Comparison of ENCODE assay signal across 23 cellular contexts in the genomic region with DNA sequence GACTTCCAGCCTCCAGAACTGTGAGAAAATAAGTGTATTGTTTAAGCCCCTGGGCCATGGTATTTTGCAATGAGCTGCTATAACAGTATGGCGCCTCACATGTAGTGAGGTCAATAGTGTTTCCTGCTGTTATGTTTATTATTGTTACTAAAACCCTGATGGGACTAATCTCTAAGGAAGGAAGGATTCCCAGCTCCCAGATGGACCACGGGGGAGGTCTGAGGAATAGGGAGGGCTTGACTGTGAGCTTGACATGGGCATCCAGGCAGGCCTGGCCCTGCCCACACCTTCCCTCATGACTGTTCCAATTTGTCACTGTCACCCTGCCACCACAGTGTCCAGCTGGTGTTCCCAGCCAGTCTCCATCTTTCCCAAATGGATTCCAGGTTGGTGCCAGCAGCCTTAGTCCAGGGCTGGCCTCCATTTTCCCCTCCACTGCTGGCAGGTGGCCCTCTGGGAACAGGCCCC. TPM values are rescaled to one million over a fixed set of nuclear protein-coding genes. Genes with fewer than 3 reads are reported as not detected.
A peak's percentile ranks its signal among the peaks of the same experiment; 100 is the strongest.
DNase-seq lines count a peak whose midpoint lies in the region; ATAC-seq and TF ChIP-seq lines count a peak whose summit lies in the region.
"Had no signal": no experiment of that assay in that cellular context is flagged by ENCODE, and none has a peak within 500 bp of the region (broad histone marks: within the 10 kb centered on the region; RNA-seq: fewer than 3 reads in every experiment).

No MANE protein-coding gene starts in this region.

- H4K8ac ChIP-seq in mesenchymal stem cell (ENCODE audit: low read length), result no peak overlapping the region

- H2AFZ ChIP-seq in mesenchymal stem cell (ENCODE audit: low read depth, low read length), result no peak overlapping the region

- WGBS in mesenchymal stem cell, result 77% methylated on average over 2 of the region's 2 CpGs

- CTCF ChIA-PET in activated CD8-positive, alpha-beta T cell treated with anti-CD3 and anti-CD28 coated beads, Interleukin-2, amount 10 ng/mL, durations not matched to agents 7 days and 5 days (lab: Charles Lee), result no interaction called here
- CTCF ChIA-PET in activated CD8-positive, alpha-beta T cell treated with anti-CD3 and anti-CD28 coated beads for 36 hours (lab: Charles Lee), result no interaction called here

- H3K4me2 ChIP-seq in mesenchymal stem cell (ENCODE audit: low read length, poor library complexity, severe bottlenecking), result no peak overlapping the region

- H3K9me3 ChIP-seq in mesenchymal stem cell (ENCODE audit: control insufficient read depth, low read length), result peaks cover 3% of the 10 kb centered on the region
- peaks cover 0 to 7% (median 0%) of the 10 kb centered on the region in 3 donors for H3K9me3 ChIP-seq in tibial artery

- POLR2A ChIA-PET in activated CD8-positive, alpha-beta T cell treated with anti-CD3 and anti-CD28 coated beads, Interleukin-2, amount 10 ng/mL, durations not matched to agents 7 days and 5 days (lab: Charles Lee), result no interaction called here
- POLR2A ChIA-PET in activated CD8-positive, alpha-beta T cell treated with anti-CD3 and anti-CD28 coated beads for 36 hours (lab: Charles Lee), result interaction anchor here (1.4 kb wide), 1 partner anchor 13 kb away, joined by 4 read pairs; no protein-coding TSS in a partner anchor

- no peak overlapping the region for H3K23ac ChIP-seq in mesenchymal stem cell (ENCODE audit: low read length in 2 of 2)

- no peaks in the 10 kb centered on the region for H3K36me3 ChIP-seq in mesenchymal stem cell (ENCODE audit: control insufficient read depth in 1 of 2, insufficient read depth in 2 of 2, low read depth in 1 of 2, low read length in 2 of 2)
- H3K36me3 ChIP-seq in tibial artery, result peaks cover 0 to 2% (median 0%) of the 10 kb centered on the region in 3 donors
- H3K36me3 ChIP-seq: cardiac muscle cell, heart right ventricle, stomach had no signal

- no peak overlapping the region for H3K18ac ChIP-seq in mesenchymal stem cell (ENCODE audit: low read depth in 1 of 2, low read length in 2 of 2)

- H3K4me3 Mint-ChIP-seq in activated CD8-positive, alpha-beta T cell treated with anti-CD3 and anti-CD28 coated beads, Interleukin-2, amount 10 ng/mL, durations not matched to agents 7 days and 5 days, result no peak overlapping the region
- no peak overlapping the region for H3K4me3 Mint-ChIP-seq in activated CD8-positive, alpha-beta T cell treated with anti-CD3 and anti-CD28 coated beads for 36 hours
- no peak overlapping the region for H3K4me3 Mint-ChIP-seq in chondrocyte (ENCODE audit: unreplicated experiment)
- H3K4me3 Mint-ChIP-seq: activated T-cell treated with anti-CD3 and anti-CD28 coated beads, Interleukin-2, amount 50 U/mL, for 4 hours; CD4-positive, alpha-beta T cell; natural killer cell treated with Interleukin-12 subunit alpha and Interleukin-12 subunit beta and Interleukin-15 and Interleukin-18, amount 100 ng/mL, for 72 hours had no signal

- TF ChIP-seq CTCF in activated CD8-positive, alpha-beta T cell treated with anti-CD3 and anti-CD28 coated beads for 36 hours (IDR thresholded peaks at IDR 0.05), result no peak
- TF ChIP-seq CTCF in choroid plexus epithelial cell (conservative IDR thresholded peaks at IDR 0.05; ENCODE audit: low read depth, low read length), result no peak
- no peak for TF ChIP-seq CTCF in tibial artery (IDR thresholded peaks at IDR 0.05)
- no peak for TF ChIP-seq CTCF in chondrocyte (IDR thresholded peaks at IDR 0.05)

- no peak overlapping the region for H2BK15ac ChIP-seq in mesenchymal stem cell (ENCODE audit: low read depth, poor library complexity, severe bottlenecking)

- no peak overlapping the region for H3K9ac ChIP-seq in mesenchymal stem cell (ENCODE audit: low read length)

- no peak overlapping the region for H2BK120ac ChIP-seq in mesenchymal stem cell (ENCODE audit: low read depth, low read length)

- peaks cover 4% of the 10 kb centered on the region for H3K36me3 Mint-ChIP-seq in activated CD8-positive, alpha-beta T cell treated with anti-CD3 and anti-CD28 coated beads, Interleukin-2, amount 10 ng/mL, durations not matched to agents 7 days and 5 days (ENCODE audit: low read depth)
- peaks cover 11% of the 10 kb centered on the region for H3K36me3 Mint-ChIP-seq in activated CD8-positive, alpha-beta T cell treated with anti-CD3 and anti-CD28 coated beads for 36 hours (ENCODE audit: low read depth)
- peaks cover 2% of the 10 kb centered on the region for H3K36me3 Mint-ChIP-seq in chondrocyte (ENCODE audit: low read depth)

- no peak overlapping the region for H2BK12ac ChIP-seq in mesenchymal stem cell (ENCODE audit: low read length in 2 of 2)

- no peaks in the 10 kb centered on the region for H3K4me1 Mint-ChIP-seq in activated CD8-positive, alpha-beta T cell treated with anti-CD3 and anti-CD28 coated beads, Interleukin-2, amount 10 ng/mL, durations not matched to agents 7 days and 5 days (ENCODE audit: low read depth)
- no peaks in the 10 kb centered on the region for H3K4me1 Mint-ChIP-seq in activated CD8-positive, alpha-beta T cell treated with anti-CD3 and anti-CD28 coated beads for 36 hours (ENCODE audit: low read depth)
- peaks cover 28% of the 10 kb centered on the region for H3K4me1 Mint-ChIP-seq in chondrocyte (ENCODE audit: low read depth)

- peak; percentile 1 for DNase-seq in activated CD8-positive, alpha-beta T cell treated with anti-CD3 and anti-CD28 coated beads, Interleukin-2, amount 10 ng/mL, durations not matched to agents 7 days and 5 days
- DNase-seq in activated CD8-positive, alpha-beta T cell treated with anti-CD3 and anti-CD28 coated beads for 36 hours, result no peak
- DNase-seq in choroid plexus epithelial cell (ENCODE audit: low read depth), result peak; percentile 92
- DNase-seq in mesenchymal stem cell, result peak; percentile 20
- no peak for DNase-seq in tibial artery
- DNase-seq in chondrocyte (ENCODE audit: low spot score), result no peak
- DNase-seq: activated CD4-positive, alpha-beta T cell treated with anti-CD3 and anti-CD28 coated beads for 1 hour; activated naive CD4-positive, alpha-beta T cell treated with Interleukin-2 at 50 U/mL for 16 hours; activated T-cell treated with anti-CD3 and anti-CD28 coated beads, Interleukin-2, amount 50 U/mL, for 4 hours; CD4-positive, alpha-beta T cell; DMS 273 treated with DMSO at 0.1 percent for 48 hours; heart right ventricle; NCI-H1694; NCI-H2171 treated with DMSO at 0.1 percent for 48 hours; NCI-H524 treated with DMSO at 0.1 percent for 48 hours; stimulated activated CD8-positive, alpha-beta memory T cell treated with anti-CD3 and anti-CD28 coated beads, Interleukin-4, amount 100 ng/mL, for 48 hours; stomach; trophoblast cell had no signal

- no peak overlapping the region for H3K4me3 ChIP-seq in choroid plexus epithelial cell (ENCODE audit: low read depth, low read length)
- no peak overlapping the region for H3K4me3 ChIP-seq in mesenchymal stem cell (ENCODE audit: insufficient read depth in 1 of 2, low read depth in 1 of 2, low read length in 2 of 2)
- no peak overlapping the region for H3K4me3 ChIP-seq in tibial artery
- H3K4me3 ChIP-seq: cardiac muscle cell, heart right ventricle, stomach had no signal

- peaks cover 0 to 4% of the 10 kb centered on the region in 2 experiments for H3K27me3 ChIP-seq in mesenchymal stem cell (ENCODE audit: control insufficient read depth in 1 of 2, insufficient read depth in 1 of 2, low read length in 2 of 2)
- no peaks in the 10 kb centered on the region for H3K27me3 ChIP-seq in tibial artery
- H3K27me3 ChIP-seq: cardiac muscle cell, heart right ventricle, stomach had no signal

- no peak for ATAC-seq in activated CD8-positive, alpha-beta T cell treated with anti-CD3 and anti-CD28 coated beads, Interleukin-2, amount 10 ng/mL, durations not matched to agents 7 days and 5 days
- ATAC-seq in activated CD8-positive, alpha-beta T cell treated with anti-CD3 and anti-CD28 coated beads for 36 hours, result no peak
- no peak for ATAC-seq in SK-N-SH treated with all-trans-retinoic acid at 6 μM for 48 hours
- no peak for ATAC-seq in GM21786 (IDR thresholded peaks at IDR 0.05; ENCODE audit: unreplicated experiment)
- ATAC-seq: activated T-cell treated with anti-CD3 and anti-CD28 coated beads, Interleukin-2, amount 50 U/mL, for 4 hours; heart right ventricle; natural killer cell treated with Interleukin-12 subunit alpha and Interleukin-12 subunit beta and Interleukin-15 and Interleukin-18, amount 100 ng/mL, for 72 hours had no signal

- peaks cover 2% of the 10 kb centered on the region for H3K27me3 Mint-ChIP-seq in activated CD8-positive, alpha-beta T cell treated with anti-CD3 and anti-CD28 coated beads, Interleukin-2, amount 10 ng/mL, durations not matched to agents 7 days and 5 days (ENCODE audit: low read depth)
- H3K27me3 Mint-ChIP-seq in activated CD8-positive, alpha-beta T cell treated with anti-CD3 and anti-CD28 coated beads for 36 hours, result no peaks in the 10 kb centered on the region
- no peaks in the 10 kb centered on the region for H3K27me3 Mint-ChIP-seq in chondrocyte (ENCODE audit: low read depth)
- H3K27me3 Mint-ChIP-seq: CD4-positive, alpha-beta T cell had no signal

- H3K27ac Mint-ChIP-seq in activated CD8-positive, alpha-beta T cell treated with anti-CD3 and anti-CD28 coated beads, Interleukin-2, amount 10 ng/mL, durations not matched to agents 7 days and 5 days, result no peak overlapping the region
- no peak overlapping the region for H3K27ac Mint-ChIP-seq in activated CD8-positive, alpha-beta T cell treated with anti-CD3 and anti-CD28 coated beads for 36 hours
- no peak overlapping the region for H3K27ac Mint-ChIP-seq in chondrocyte (ENCODE audit: unreplicated experiment)
- H3K27ac Mint-ChIP-seq: CD4-positive, alpha-beta T cell; natural killer cell treated with Interleukin-12 subunit alpha and Interleukin-12 subunit beta and Interleukin-15 and Interleukin-18, amount 100 ng/mL, for 72 hours had no signal

- H2BK5ac ChIP-seq in mesenchymal stem cell (ENCODE audit: low read depth, low read length, poor library complexity, severe bottlenecking), result no peak overlapping the region

- H3K4me1 ChIP-seq in mesenchymal stem cell (ENCODE audit: control insufficient read depth, insufficient read depth, low read depth, low read length), result no peaks in the 10 kb centered on the region
- peaks cover 3 to 53% (median 41%) of the 10 kb centered on the region in 4 donors for H3K4me1 ChIP-seq in tibial artery

- peaks cover 26% of the 10 kb centered on the region for H3K9me3 Mint-ChIP-seq in activated CD8-positive, alpha-beta T cell treated with anti-CD3 and anti-CD28 coated beads, Interleukin-2, amount 10 ng/mL, durations not matched to agents 7 days and 5 days (ENCODE audit: insufficient read depth)
- H3K9me3 Mint-ChIP-seq in activated CD8-positive, alpha-beta T cell treated with anti-CD3 and anti-CD28 coated beads for 36 hours, result peaks cover 24% of the 10 kb centered on the region
- H3K9me3 Mint-ChIP-seq in chondrocyte (ENCODE audit: low read depth), result peaks cover 23% of the 10 kb centered on the region
- H3K9me3 Mint-ChIP-seq: CD4-positive, alpha-beta T cell had no signal

- H3K14ac ChIP-seq in mesenchymal stem cell (ENCODE audit: low read length in 2 of 2), result no peak overlapping the region

- intact Hi-C loops in activated CD8-positive, alpha-beta T cell treated with anti-CD3 and anti-CD28 coated beads for 36 hours (cut with micrococcal nuclease), result no loop called here
- intact Hi-C loops in tibial artery (cut with DNase I; ENCODE audit: low total_unique reads), result no loop called here

- no peak overlapping the region for H3K27ac ChIP-seq in mesenchymal stem cell (ENCODE audit: low read length, poor library complexity, severe bottlenecking)
- peak overlapping the region; percentile 5 to 94 for H3K27ac ChIP-seq in tibial artery
- H3K27ac ChIP-seq: 22Rv1, cardiac muscle cell, heart right ventricle, stomach had no signal

- no peak overlapping the region for H4K91ac ChIP-seq in mesenchymal stem cell (ENCODE audit: low read length)

- H2AK5ac ChIP-seq in mesenchymal stem cell (ENCODE audit: low read length, severe bottlenecking), result no peak overlapping the region

- H3K79me1 ChIP-seq in mesenchymal stem cell (replicated peaks; ENCODE audit: low read length, poor library complexity, severe bottlenecking), result no peaks in the 10 kb centered on the region

- no peak overlapping the region for H3K4ac ChIP-seq in mesenchymal stem cell (ENCODE audit: low read depth in 1 of 2, low read length in 2 of 2)

RNA-seq across cellular contexts. Expression of a gene that starts 14.5 kb away (rescaled TPM):
- total RNA-seq in activated CD8-positive, alpha-beta T cell treated with anti-CD3 and anti-CD28 coated beads, Interleukin-2, amount 10 ng/mL, durations not matched to agents 7 days and 5 days, result 10 to 100 TPM; 22.0 to 26.5 TPM
- 10 to 100 TPM; 19.1 to 23.4 TPM for total RNA-seq in activated CD8-positive, alpha-beta T cell treated with anti-CD3 and anti-CD28 coated beads for 36 hours
- 39.9 TPM for polyA plus RNA-seq in mesenchymal stem cell (2013, experiment 1 of 2)
- 39.6 TPM for polyA plus RNA-seq in mesenchymal stem cell (2013, experiment 2 of 2)
- total RNA-seq in chondrocyte, result 38.5 to 51.9 TPM (median 43.2 TPM) in 3 replicates

Comparison
In these comparisons a context has a peak if more than half of its experiments do, and no peak if none do; other contexts are left out.
1. DNase-seq: peak in activated CD8-positive, alpha-beta T cell treated with anti-CD3 and anti-CD28 coated beads, Interleukin-2, amount 10 ng/mL, durations not matched to agents 7 days and 5 days (single experiment), choroid plexus epithelial cell (single experiment) and mesenchymal stem cell (single experiment); none in activated CD8-positive, alpha-beta T cell treated with anti-CD3 and anti-CD28 coated beads for 36 hours (single experiment), tibial artery (0 of 2) and chondrocyte (single experiment).